8 cellular contexts compared by ENCODE assay signal in genomic region chr11:47981667-47982404, GRCh38. TPM values are rescaled to one million over a fixed set of nuclear protein-coding genes. Genes with fewer than 3 reads are reported as not detected.
A peak's percentile ranks its signal among the peaks of the same experiment; 100 is the strongest.
DNase-seq lines count a peak whose midpoint lies in the region; ATAC-seq and TF ChIP-seq lines count a peak whose summit lies in the region.

No MANE protein-coding gene starts in this region.

- H3K36me3 Mint-ChIP-seq in CD8-positive, alpha-beta memory T cell, result peaks cover 0 to 20% (median 0%) of the 10 kb centered on the region in 3 donors

- H3K36me3 ChIP-seq in CD8-positive, alpha-beta memory T cell (ENCODE audit: insufficient read depth, low read length), result no peaks in the 10 kb centered on the region
- peaks cover 17% of the 10 kb centered on the region for H3K36me3 ChIP-seq in MG63
- H3K36me3 ChIP-seq in colonic mucosa, result no peaks in the 10 kb centered on the region
- no peaks in the 10 kb centered on the region for H3K36me3 ChIP-seq in muscle layer of duodenum (ENCODE audit: control insufficient read depth in 1 of 2, insufficient read depth in 2 of 2, low read length in 2 of 2)

- peak overlapping the region; percentile 92 to 97 (median 95) for H3K27ac Mint-ChIP-seq in CD8-positive, alpha-beta memory T cell

- H3K4me3 Mint-ChIP-seq in CD8-positive, alpha-beta memory T cell, result peak overlapping the region; percentile 91 to 98 (median 97)

- H3K9me3 ChIP-seq in CD8-positive, alpha-beta memory T cell (ENCODE audit: low read length), result no peaks in the 10 kb centered on the region
- H3K9me3 ChIP-seq in MG63 (no peaks in the 10 kb centered on the region), colonic mucosa (no peaks in the 10 kb centered on the region), muscle layer of duodenum (ENCODE audit: control insufficient read depth in 1 of 2, low read length in 2 of 2) (no peaks in the 10 kb centered on the region)

- peaks cover 42% of the 10 kb centered on the region for H3K4me1 ChIP-seq in CD8-positive, alpha-beta memory T cell (ENCODE audit: insufficient read depth, low read length)
- H3K4me1 ChIP-seq in colonic mucosa, result peaks cover 20% of the 10 kb centered on the region
- peaks cover 12 to 14% of the 10 kb centered on the region in 2 donors for H3K4me1 ChIP-seq in muscle layer of duodenum (ENCODE audit: control insufficient read depth in 1 of 2, insufficient read depth in 2 of 2, low read length in 2 of 2)

- H3K27me3 Mint-ChIP-seq in CD8-positive, alpha-beta memory T cell, result no peaks in the 10 kb centered on the region

- intact Hi-C loops in colonic mucosa (cut with DNase I), result no loop called here

- DNase-seq in CD8-positive, alpha-beta memory T cell, result no peak
- DNase-seq in MG63, result no peak
- DNase-seq in colonic mucosa, result peak; percentile 48
- DNase-seq in islet precursor cell, result no peak

- no peaks in the 10 kb centered on the region for H3K27me3 ChIP-seq in CD8-positive, alpha-beta memory T cell (ENCODE audit: insufficient read depth, low read length, poor library complexity, severe bottlenecking)
- H3K27me3 ChIP-seq in MG63 (no peaks in the 10 kb centered on the region), colonic mucosa (peaks cover 4% of the 10 kb centered on the region), muscle layer of duodenum (ENCODE audit: low read depth, low read length) (no peaks in the 10 kb centered on the region)

- H3K4me3 ChIP-seq in CD8-positive, alpha-beta memory T cell (ENCODE audit: low read length), result peak overlapping the region; percentile 62
- peak overlapping the region; percentile 77 for H3K4me3 ChIP-seq in MG63
- H3K4me3 ChIP-seq in colonic mucosa, result peak overlapping the region; percentile 81
- H3K4me3 ChIP-seq in muscle layer of duodenum (ENCODE audit: low read depth in 1 of 2, low read length in 2 of 2), result peak overlapping the region; percentile 71

- H3K9me3 Mint-ChIP-seq in CD8-positive, alpha-beta memory T cell, result no peaks in the 10 kb centered on the region

- peak overlapping the region; percentile 53 for H3K27ac ChIP-seq in CD8-positive, alpha-beta memory T cell (ENCODE audit: low read depth, low read length)
- H3K27ac ChIP-seq in colonic mucosa, result peak overlapping the region; percentile 56
- H3K27ac ChIP-seq in muscle layer of duodenum (ENCODE audit: low read length), result no peak overlapping the region

- CTCF ChIA-PET in CD8-positive, alpha-beta memory T cell (lab: Charles Lee), result interaction anchor here (2.2 kb wide), 1 partner anchor 48 kb away, joined by 6 read pairs; no protein-coding TSS in a partner anchor

- peaks cover 40 to 51% (median 50%) of the 10 kb centered on the region in 3 donors for H3K4me1 Mint-ChIP-seq in CD8-positive, alpha-beta memory T cell

- no peak for TF ChIP-seq CTCF in colonic mucosa (IDR thresholded peaks at IDR 0.05)

- peak overlapping the region; percentile 81 to 82 for H3K9ac ChIP-seq in colonic mucosa (ENCODE audit: low read depth in 2 of 2, low read length in 2 of 2)

- POLR2A ChIA-PET in CD8-positive, alpha-beta memory T cell (lab: Charles Lee), result interaction anchor here (0.5 to 1.3 kb wide), 2 partner anchors 20 to 49 kb away, joined by 4 to 5 read pairs; no protein-coding TSS in a partner anchor

- no peak for ATAC-seq in HG03342 (IDR thresholded peaks at IDR 0.05; ENCODE audit: unreplicated experiment)
- ATAC-seq in GM19023 (IDR thresholded peaks at IDR 0.05; ENCODE audit: unreplicated experiment), result no peak
- no peak for ATAC-seq in GM21786 (IDR thresholded peaks at IDR 0.05; ENCODE audit: unreplicated experiment)

RNA-seq across cellular contexts. Expression of gene PTPRJ, which starts 1.5 kb away (rescaled TPM):
- total RNA-seq in CD8-positive, alpha-beta memory T cell, result 10 to 100 TPM; 25.1 to 25.6 TPM
- polyA plus RNA-seq in CD8-positive, alpha-beta memory T cell, result 16.0 TPM
- 7.7 and 9.2 TPM in 2 replicates for total RNA-seq in MG63 (2014; rRNA removed; shearing (Covaris generic); ENCODE audit: low replicate concordance)
- 10 to 100 TPM; 37.5 to 45.7 TPM for total RNA-seq in colonic mucosa
